ENCODE assay signal across 1 cellular context in genomic region chr20:401682-402495, GRCh38.
A peak's percentile ranks its signal among the peaks of the same experiment; 100 is the strongest.
TF ChIP-seq lines count a peak whose summit lies in the region.

No MANE protein-coding gene starts in this region.

TF ChIP-seq in K562, 482 proteins besides CTCF, POLR2A, EP300 and RAD21 (continues in another document):
- no peak for TF ChIP-seq CHD2 (IDR thresholded peaks at IDR 0.05; ENCODE audit: low read depth, low read length)
- TF ChIP-seq TBL1XR1 (IDR thresholded peaks at IDR 0.05; ENCODE audit: low read length in 2 of 2), result no peak
- TF ChIP-seq MITF (IDR thresholded peaks at IDR 0.05), result 0 out of 2 replicates have a peak, but pooled peaks have one; percentile 22
- peak; percentile 64; the same call in 1 of the 2 replicates for TF ChIP-seq CBFB (CRISPR knock-in tag; IDR thresholded peaks at IDR 0.05)
- peak; percentile 86; the same call in 1 of the 2 replicates for TF ChIP-seq DMBX1 (CRISPR knock-in tag; IDR thresholded peaks at IDR 0.05; ENCODE audit: borderline replicate concordance)
- no peak for TF ChIP-seq ID3 (CRISPR knock-in tag; IDR thresholded peaks at IDR 0.05)
- TF ChIP-seq ID3 (tag; IDR thresholded peaks at IDR 0.05), result peak; percentile 90
- peak; percentile 69; the same call in 1 of the 2 replicates for TF ChIP-seq SMARCE1 (IDR thresholded peaks at IDR 0.05)
- no peak; the same call in 1 of the 2 replicates for TF ChIP-seq ZZZ3 (IDR thresholded peaks at IDR 0.05)
- TF ChIP-seq ZNF398 (CRISPR knock-in tag; IDR thresholded peaks at IDR 0.05), result no peak
- peak; percentile 24 for TF ChIP-seq FOS (IDR thresholded peaks at IDR 0.05; ENCODE audit: extremely low read depth, insufficient read length)
- peak; percentile 40; the same call in 1 of the 2 replicates for TF ChIP-seq ZNF584 (CRISPR knock-in tag; IDR thresholded peaks at IDR 0.05; ENCODE audit: low read depth)
- no peak for TF ChIP-seq RERE (CRISPR knock-in tag; IDR thresholded peaks at IDR 0.05; ENCODE audit: borderline replicate concordance)
- no peak for TF ChIP-seq PHF8 (IDR thresholded peaks at IDR 0.05; ENCODE audit: borderline replicate concordance, low read length)
- peak; percentile 86 for TF ChIP-seq DPF2 (IDR thresholded peaks at IDR 0.05)
- TF ChIP-seq NEUROD1 (IDR thresholded peaks at IDR 0.05; ENCODE audit: borderline replicate concordance, low read depth, low read length, partially characterized antibody), result peak; percentile 79
- no peak for TF ChIP-seq KLF6 (CRISPR knock-in tag; IDR thresholded peaks at IDR 0.05; ENCODE audit: borderline replicate concordance)
- peak; percentile 70 for TF ChIP-seq TFAP4 (CRISPR knock-in tag; IDR thresholded peaks at IDR 0.05; ENCODE audit: borderline replicate concordance)
- peak; percentile 99 for TF ChIP-seq CEBPG (CRISPR knock-in tag; IDR thresholded peaks at IDR 0.05)
- peak; percentile 95 to 100 for TF ChIP-seq CEBPG (tag; conservative IDR thresholded peaks at IDR 0.05 in 1 of 2, IDR thresholded peaks at IDR 0.05 in 1 of 2)
- TF ChIP-seq SAFB2 (IDR thresholded peaks at IDR 0.05; ENCODE audit: borderline replicate concordance, low read depth, low read length, severe bottlenecking), result no peak
- peak; percentile 84 for TF ChIP-seq PKNOX1 (IDR thresholded peaks at IDR 0.05)
- peak; percentile 96 for TF ChIP-seq BRD9 (IDR thresholded peaks at IDR 0.05; ENCODE audit: low read depth, partially characterized antibody)
- no peak for TF ChIP-seq ILF3 (IDR thresholded peaks at IDR 0.05; ENCODE audit: borderline replicate concordance)
- TF ChIP-seq FOXK1 (CRISPR knock-in tag; IDR thresholded peaks at IDR 0.05; ENCODE audit: borderline replicate concordance), result 0 out of 2 replicates have a peak, but pooled peaks have one; percentile 58
- peak; percentile 84 for TF ChIP-seq ZSCAN32 (CRISPR knock-in tag; IDR thresholded peaks at IDR 0.05)
- TF ChIP-seq NFXL1 (CRISPR knock-in tag; IDR thresholded peaks at IDR 0.05), result no peak
- peak; percentile 62; the same call in 1 of the 2 replicates for TF ChIP-seq ETV1 (tag; conservative IDR thresholded peaks at IDR 0.05; ENCODE audit: low read depth)
- peak; percentile 74 for TF ChIP-seq ZNF592 (IDR thresholded peaks at IDR 0.05)
- TF ChIP-seq HINFP (tag; conservative IDR thresholded peaks at IDR 0.05; ENCODE audit: low read depth), result 0 out of 2 replicates have a peak, but pooled peaks have one; percentile 4
- no peak for TF ChIP-seq RBM17 (IDR thresholded peaks at IDR 0.05; ENCODE audit: borderline replicate concordance, low read depth, low read length)
- no peak for TF ChIP-seq NR2C2 (CRISPR knock-in tag; IDR thresholded peaks at IDR 0.05)
- TF ChIP-seq NR2C2 (tag; IDR thresholded peaks at IDR 0.05), result 0 out of 2 replicates have a peak, but pooled peaks have one; percentile 13
- TF ChIP-seq ARID1B (IDR thresholded peaks at IDR 0.05), result peak; percentile 75
- TF ChIP-seq ZNF174 (CRISPR knock-in tag; IDR thresholded peaks at IDR 0.05), result no peak
- no peak for TF ChIP-seq SRSF3 (IDR thresholded peaks at IDR 0.05; ENCODE audit: insufficient read depth, low read length)
- TF ChIP-seq ZNF316 (IDR thresholded peaks at IDR 0.05), result peak; percentile 42; the same call in 1 of the 2 replicates
- peak; percentile 90 to 97 for TF ChIP-seq TRIM24 (IDR thresholded peaks at IDR 0.05)
- 0 out of 4 replicates have a peak, but pooled peaks of 1 of the 2 experiments have one; percentile 30 for TF ChIP-seq MAZ (CRISPR knock-in tag; conservative IDR thresholded peaks at IDR 0.05 in 1 of 2, IDR thresholded peaks at IDR 0.05 in 1 of 2)
- no peak for TF ChIP-seq MED1 (CRISPR knock-in tag; IDR thresholded peaks at IDR 0.05; ENCODE audit: borderline replicate concordance)
- no peak for TF ChIP-seq HOXB6 (CRISPR knock-in tag; IDR thresholded peaks at IDR 0.05; ENCODE audit: borderline replicate concordance)
- TF ChIP-seq ATF7 (IDR thresholded peaks at IDR 0.05), result peak; percentile 95
- no peak for TF ChIP-seq CC2D1A (IDR thresholded peaks at IDR 0.05)
- TF ChIP-seq ZBTB12 (CRISPR knock-in tag; IDR thresholded peaks at IDR 0.05), result peak; percentile 12; the same call in 1 of the 2 replicates
- TF ChIP-seq EP400 (IDR thresholded peaks at IDR 0.05), result peak; percentile 74
- TF ChIP-seq ZBTB1 (CRISPR knock-in tag; IDR thresholded peaks at IDR 0.05; ENCODE audit: borderline replicate concordance, low read depth), result no peak
- no peak for TF ChIP-seq CBX2 (IDR thresholded peaks at IDR 0.05; ENCODE audit: insufficient read depth, low read length, poor library complexity, severe bottlenecking)
